Comparison of ENCODE assay signal across 1 cellular context in genomic region chr5:80956272-80956671, GRCh38.
TF ChIP-seq lines count a peak whose summit lies in the region.

No MANE protein-coding gene starts in this region.

TF ChIP-seq in WTC11, 78 proteins besides CTCF, POLR2A, EP300 and RAD21 (continued from another document):
- 0 out of 2 replicates have a peak, but pooled peaks have one; percentile 53 for TF ChIP-seq ZNF425 (CRISPR knock-in tag; conservative IDR thresholded peaks at IDR 0.05)
- TF ChIP-seq TCF7 (CRISPR knock-in tag; IDR thresholded peaks at IDR 0.05; ENCODE audit: low read depth) = no peak
- no peak for TF ChIP-seq JUN (CRISPR knock-in tag; IDR thresholded peaks at IDR 0.05)
- 0 out of 2 replicates have a peak, but pooled peaks have one; percentile 33 for TF ChIP-seq ZNF396 (CRISPR knock-in tag; IDR thresholded peaks at IDR 0.05; ENCODE audit: borderline replicate concordance)
- TF ChIP-seq KAT7 (CRISPR knock-in tag; IDR thresholded peaks at IDR 0.05; ENCODE audit: borderline replicate concordance) = no peak
- no peak for TF ChIP-seq ELF4 (CRISPR knock-in tag; IDR thresholded peaks at IDR 0.05; ENCODE audit: low read depth)
